ENCODE assay signal across 2 cellular contexts in genomic region chr11:125645871-125646270, GRCh38.
TF ChIP-seq lines count a peak whose summit lies in the region.

No MANE protein-coding gene starts in this region.

TF ChIP-seq in HepG2, 621 proteins besides CTCF, POLR2A, EP300 and RAD21:
- TF ChIP-seq ZNF710 (CRISPR knock-in tag; IDR thresholded peaks at IDR 0.05; ENCODE audit: borderline replicate concordance) (no peak), CEBPB (IDR thresholded peaks at IDR 0.05; ENCODE audit: borderline replicate concordance, low read depth, low read length) (peak; percentile 59; the same call in 1 of the 2 replicates)

TF ChIP-seq in K562, 482 proteins besides CTCF, POLR2A, EP300 and RAD21:
- TF ChIP-seq SAFB2 (IDR thresholded peaks at IDR 0.05; ENCODE audit: borderline replicate concordance, low read depth, low read length, severe bottlenecking) (no peak), ZNF175 (CRISPR knock-in tag; IDR thresholded peaks at IDR 0.05; ENCODE audit: low read depth) (no peak), ZNF589 (CRISPR knock-in tag; IDR thresholded peaks at IDR 0.05; ENCODE audit: low read depth) (no peak), PHF21A (IDR thresholded peaks at IDR 0.05; ENCODE audit: borderline replicate concordance, low read depth) (no peak), PATZ1 (CRISPR knock-in tag; IDR thresholded peaks at IDR 0.05; ENCODE audit: borderline replicate concordance) (no peak), ZNF133 (CRISPR knock-in tag; IDR thresholded peaks at IDR 0.05) (no peak), POLR3A (IDR thresholded peaks at IDR 0.05; ENCODE audit: borderline replicate concordance, extremely low read depth, insufficient read depth, insufficient read length) (no peak), ZFPM2 (CRISPR knock-in tag; IDR thresholded peaks at IDR 0.05) (no peak), MEF2A (IDR thresholded peaks at IDR 0.05; ENCODE audit: control insufficient read depth, low read depth, low read length) (no peak), TBL1XR1 (IDR thresholded peaks at IDR 0.05; ENCODE audit: low read length in 2 of 2) (no peak), KLF16 (IDR thresholded peaks at IDR 0.05) (no peak), ATF3 (IDR thresholded peaks at IDR 0.05) (peak; percentile 33), ATF3 (CRISPR knock-in tag; conservative IDR thresholded peaks at IDR 0.05) (no peak), ZNF407 (IDR thresholded peaks at IDR 0.05; ENCODE audit: low read depth) (no peak), ZNF395 (CRISPR knock-in tag; IDR thresholded peaks at IDR 0.05) (no peak), TAL1 (IDR thresholded peaks at IDR 0.05) (no peak), IRF9 (tag; IDR thresholded peaks at IDR 0.05) (no peak), BRD9 (IDR thresholded peaks at IDR 0.05; ENCODE audit: low read depth, partially characterized antibody) (no peak), CEBPB (tag; IDR thresholded peaks at IDR 0.05) (peak; percentile 46; the same call in 1 of the 2 replicates), CEBPG (CRISPR knock-in tag; IDR thresholded peaks at IDR 0.05) (no peak), CEBPG (tag; conservative IDR thresholded peaks at IDR 0.05 in 1 of 2, IDR thresholded peaks at IDR 0.05 in 1 of 2) (peak; percentile 60 to 61; a peak in 3 of 4 replicates), E2F4 (CRISPR knock-in tag; IDR thresholded peaks at IDR 0.05; ENCODE audit: low read depth) (no peak), NFIC (IDR thresholded peaks at IDR 0.05) (no peak), ZNF398 (CRISPR knock-in tag; IDR thresholded peaks at IDR 0.05) (no peak), SREBF2 (CRISPR knock-in tag; IDR thresholded peaks at IDR 0.05) (no peak), KDM5B (IDR thresholded peaks at IDR 0.05; ENCODE audit: insufficient replicate concordance, low read depth, low read length) (no peak), ZNF174 (CRISPR knock-in tag; IDR thresholded peaks at IDR 0.05) (no peak), L3MBTL2 (IDR thresholded peaks at IDR 0.05) (no peak)
TF ChIP-seq in K562: peak in this region for 3.
